Comparison of ENCODE assay signal across 27 cellular contexts in the genomic region with DNA sequence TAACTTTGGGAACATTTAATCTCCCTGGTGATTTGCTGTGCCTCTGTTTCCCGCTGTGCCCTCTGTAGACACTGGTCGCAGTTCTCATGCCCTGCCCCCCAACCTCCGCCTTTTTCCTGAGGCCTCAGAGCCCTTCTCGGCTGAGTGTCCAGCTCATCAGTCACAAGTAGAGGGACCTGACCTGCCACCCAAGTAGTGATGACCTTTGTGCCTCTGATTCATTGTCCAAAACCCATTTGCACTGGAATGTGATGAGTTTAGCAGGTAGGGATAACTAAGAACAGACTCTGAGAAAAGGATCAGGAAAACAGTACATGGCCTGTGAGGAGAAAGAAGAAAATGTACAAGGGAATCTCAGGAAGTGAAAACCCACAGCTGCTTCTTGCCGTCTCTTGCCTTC. TPM values are rescaled to one million over a fixed set of nuclear protein-coding genes. Genes with fewer than 3 reads are reported as not detected.
DNase-seq lines count a peak whose midpoint lies in the region; ATAC-seq, FAIRE-seq and TF ChIP-seq lines count a peak whose summit lies in the region.
"Had no signal": no experiment of that assay in that cellular context is flagged by ENCODE, and none has a peak within 500 bp of the region (broad histone marks: within the 10 kb centered on the region; RNA-seq: fewer than 3 reads in every experiment).

No MANE protein-coding gene starts in this region.

- peak; percentile 50 for DNase-seq in HCEC 1CT
- peak; percentile 16 for DNase-seq in choroid plexus epithelial cell (ENCODE audit: low read depth)
- DNase-seq in memory B cell (ENCODE audit: low spot score in 2 of 2): no peak
- no peak for DNase-seq in CD8-positive, alpha-beta memory T cell
- no peak for DNase-seq in HTR-8/SVneo (ENCODE audit: insufficient read length, low spot score)
- DNase-seq in upper lobe of right lung: no peak
- no peak for DNase-seq in NCI-H187 (lab: John Stamatoyannopoulos, UW)
- DNase-seq: activated CD4-positive, alpha-beta T cell treated with anti-CD3 and anti-CD28 coated beads for 4 hours; activated naive CD8-positive, alpha-beta T cell treated with anti-CD3 and anti-CD28 coated beads for 36 hours; Caco-2; DMS79; immature natural killer cell; left lung; NCI-H82; RPMI8226; stimulated activated CD4-positive, alpha-beta T cell treated with anti-CD3 and anti-CD28 coated beads, Interleukin-4, amount 100 ng/mL, for 1 hour; stomach; T-helper 9 cell had no signal

- H3K4me1 ChIP-seq in CD8-positive, alpha-beta memory T cell (ENCODE audit: insufficient read depth, low read length): no peaks in the 10 kb centered on the region
- no peaks in the 10 kb centered on the region for H3K4me1 ChIP-seq in upper lobe of right lung
- H3K4me1 ChIP-seq: left lung, stomach, vagina had no signal

- peak overlapping the region; percentile 41 for H3K27ac Mint-ChIP-seq in memory B cell
- no peak overlapping the region for H3K27ac Mint-ChIP-seq in CD8-positive, alpha-beta memory T cell
- H3K27ac Mint-ChIP-seq: activated naive CD8-positive, alpha-beta T cell treated with anti-CD3 and anti-CD28 coated beads for 36 hours; immature natural killer cell had no signal

- H3K9me3 Mint-ChIP-seq in memory B cell: no peaks in the 10 kb centered on the region
- no peaks in the 10 kb centered on the region for H3K9me3 Mint-ChIP-seq in CD8-positive, alpha-beta memory T cell
- H3K9me3 Mint-ChIP-seq: activated naive CD8-positive, alpha-beta T cell treated with anti-CD3 and anti-CD28 coated beads for 36 hours had no signal

- no peaks in the 10 kb centered on the region for H3K9me3 ChIP-seq in CD8-positive, alpha-beta memory T cell (ENCODE audit: low read length)
- no peaks in the 10 kb centered on the region for H3K9me3 ChIP-seq in upper lobe of right lung
- H3K9me3 ChIP-seq: BLaER1, Caco-2, left lung, SJCRH30, stomach, vagina had no signal

- no peaks in the 10 kb centered on the region for H3K27me3 ChIP-seq in CD8-positive, alpha-beta memory T cell (ENCODE audit: insufficient read depth, low read length, poor library complexity, severe bottlenecking)
- H3K27me3 ChIP-seq in upper lobe of right lung: no peaks in the 10 kb centered on the region
- H3K27me3 ChIP-seq: BLaER1, left lung, SJCRH30, stomach, vagina had no signal

- POLR2A ChIA-PET in CD8-positive, alpha-beta memory T cell (lab: Charles Lee): no interaction called here

- no peak overlapping the region for H3K27ac ChIP-seq in CD8-positive, alpha-beta memory T cell (ENCODE audit: low read depth, low read length)
- no peak overlapping the region for H3K27ac ChIP-seq in upper lobe of right lung
- H3K27ac ChIP-seq: BLaER1, epithelial cell of prostate, GM23248, KMS-11, left lung, SJCRH30, stomach, vagina had no signal

- no peaks in the 10 kb centered on the region for H3K27me3 Mint-ChIP-seq in memory B cell
- no peaks in the 10 kb centered on the region for H3K27me3 Mint-ChIP-seq in CD8-positive, alpha-beta memory T cell
- H3K27me3 Mint-ChIP-seq: activated naive CD8-positive, alpha-beta T cell treated with anti-CD3 and anti-CD28 coated beads for 36 hours had no signal

- peaks cover 12% of the 10 kb centered on the region for H3K36me3 ChIP-seq in CD8-positive, alpha-beta memory T cell (ENCODE audit: insufficient read depth, low read length)
- H3K36me3 ChIP-seq in upper lobe of right lung: peaks cover 14% of the 10 kb centered on the region

- TF ChIP-seq CTCF in choroid plexus epithelial cell (conservative IDR thresholded peaks at IDR 0.05; ENCODE audit: low read depth, low read length) (no peak), upper lobe of right lung (IDR thresholded peaks at IDR 0.05) (no peak)

- no peak overlapping the region for H3K4me3 Mint-ChIP-seq in memory B cell
- no peak overlapping the region for H3K4me3 Mint-ChIP-seq in CD8-positive, alpha-beta memory T cell
- H3K4me3 Mint-ChIP-seq: activated naive CD8-positive, alpha-beta T cell treated with anti-CD3 and anti-CD28 coated beads for 36 hours; immature natural killer cell had no signal

- FAIRE-seq in HTR-8/SVneo (lab: Jason Lieb, UNC): no peak
- FAIRE-seq: bronchial epithelial cell, colon had no signal

- ATAC-seq in memory B cell (ENCODE audit: low read depth): no peak
- ATAC-seq in upper lobe of right lung: no peak
- ATAC-seq: left lung, sciatic nerve had no signal

- intact Hi-C loops in upper lobe of right lung (cut with DNase I): no loop called here

- peaks cover 3% of the 10 kb centered on the region for H3K4me1 Mint-ChIP-seq in memory B cell
- H3K4me1 Mint-ChIP-seq in CD8-positive, alpha-beta memory T cell: no peaks in the 10 kb centered on the region
- H3K4me1 Mint-ChIP-seq: immature natural killer cell had no signal

- no peak overlapping the region for H3K4me3 ChIP-seq in choroid plexus epithelial cell (ENCODE audit: low read depth, low read length)
- H3K4me3 ChIP-seq in CD8-positive, alpha-beta memory T cell (ENCODE audit: low read length): no peak overlapping the region
- no peak overlapping the region for H3K4me3 ChIP-seq in upper lobe of right lung
- H3K4me3 ChIP-seq: BLaER1, GM23248, left lung, SJCRH30, stomach, vagina had no signal

- peaks cover 15% of the 10 kb centered on the region for H3K36me3 Mint-ChIP-seq in memory B cell
- H3K36me3 Mint-ChIP-seq in CD8-positive, alpha-beta memory T cell: peaks cover 10 to 30% (median 22%) of the 10 kb centered on the region in 3 donors

- CTCF ChIA-PET in CD8-positive, alpha-beta memory T cell (lab: Charles Lee): interaction anchor here (1.3 to 2.3 kb wide), 4 partner anchors 8 to 144 kb away, joined by 3 to 10 read pairs (median 4); no protein-coding TSS in a partner anchor

RNA-seq across cellular contexts. Expression of gene LANCL2, which starts 58.8 kb away (rescaled TPM):
- 10 to 100 TPM; 22.1 to 24.1 TPM for total RNA-seq in CD8-positive, alpha-beta memory T cell
- polyA plus RNA-seq in CD8-positive, alpha-beta memory T cell: 7.4 TPM
- total RNA-seq in upper lobe of right lung: 6.5 TPM

Comparison
In these comparisons a context has a peak if more than half of its experiments do, and no peak if none do; other contexts are left out.
1. DNase-seq: peak in HCEC 1CT (single experiment) and choroid plexus epithelial cell (single experiment); none in memory B cell (0 of 2), CD8-positive, alpha-beta memory T cell (0 of 5), HTR-8/SVneo (single experiment), upper lobe of right lung (single experiment) and NCI-H187 (0 of 2).